17 cellular contexts compared by ENCODE assay signal in genomic region chr12:102950950-102951490, GRCh38. TPM values are rescaled to one million over a fixed set of nuclear protein-coding genes. Genes with fewer than 3 reads are reported as not detected.
A peak's percentile ranks its signal among the peaks of the same experiment; 100 is the strongest.
DNase-seq lines count a peak whose midpoint lies in the region; ATAC-seq and TF ChIP-seq lines count a peak whose summit lies in the region.
"Had no signal": no experiment of that assay in that cellular context is flagged by ENCODE, and none has a peak within 500 bp of the region (broad histone marks: within the 10 kb centered on the region; RNA-seq: fewer than 3 reads in every experiment).

No MANE protein-coding gene starts in this region.

- H3K36me3 ChIP-seq in iPS DF 6.9 (ENCODE audit: control insufficient read depth, insufficient read depth, low read length) (no peaks in the 10 kb centered on the region), Peyer's patch (no peaks in the 10 kb centered on the region)

- no peak for TF ChIP-seq POLR2A in Peyer's patch (IDR thresholded peaks at IDR 0.05)

- H3K9me3 ChIP-seq in iPS DF 6.9 (ENCODE audit: control insufficient read depth, insufficient read depth, low read length), result no peaks in the 10 kb centered on the region
- no peaks in the 10 kb centered on the region for H3K9me3 ChIP-seq in Peyer's patch

- H3K4me3 ChIP-seq in iPS DF 6.9 (ENCODE audit: low read length) (peak overlapping the region; percentile 5; the same call in 1 of the 2 replicates), Peyer's patch (no peak overlapping the region)

- H3K36me3 Mint-ChIP-seq in stimulated activated naive CD8-positive, alpha-beta T cell treated with anti-CD3 and anti-CD28 coated beads, Interleukin-15, Interleukin-2, amounts not matched to agents 100 ng/mL and 50 ng/mL, for 24 hours (ENCODE audit: low read depth), result no peaks in the 10 kb centered on the region

- H3K27me3 Mint-ChIP-seq in stimulated activated naive CD8-positive, alpha-beta T cell treated with anti-CD3 and anti-CD28 coated beads, Interleukin-15, Interleukin-2, amounts not matched to agents 100 ng/mL and 50 ng/mL, for 24 hours, result peaks cover 78% of the 10 kb centered on the region

- WGBS in iPS DF 6.9 (ENCODE audit: insufficient coverage, insufficient read length), result no CpG with 5 or more reads among the region's 21 CpGs

- H3K4me1 ChIP-seq in iPS DF 6.9 (ENCODE audit: control insufficient read depth, insufficient read depth, low read length) (peaks cover 7% of the 10 kb centered on the region; the same call in 1 of the 2 replicates), Peyer's patch (no peaks in the 10 kb centered on the region)

- H3K27me3 ChIP-seq in iPS DF 6.9 (ENCODE audit: control insufficient read depth, insufficient read depth, low read length) (peaks cover 63% of the 10 kb centered on the region), Peyer's patch (peaks cover 0 to 27% of the 10 kb centered on the region in 2 donors)

- DNase-seq in stimulated activated naive CD8-positive, alpha-beta T cell treated with anti-CD3 and anti-CD28 coated beads, Interleukin-15, Interleukin-2, amounts not matched to agents 100 U/mL and 50 U/mL, for 24 hours, result no peak
- DNase-seq in NCI-H748 treated with DMSO at 0.1 percent for 48 hours (lab: John Stamatoyannopoulos, UW), result peak; percentile 55
- DNase-seq in iPS DF 6.9 (ENCODE audit: low read depth, low spot score), result no peak
- DNase-seq in Peyer's patch, result no peak
- no peak for DNase-seq in NCI-H1930 (lab: John Stamatoyannopoulos, UW)
- no peak for DNase-seq in cerebellar cortex (ENCODE audit: low spot score)
- DNase-seq: activated CD4-positive, alpha-beta T cell treated with anti-CD3 and anti-CD28 coated beads, Interleukin-2, amount 10 ng/mL, durations not matched to agents 7 days and 5 days; activated gamma-delta T cell; erythroblast; hippocampal formation; stimulated activated CD8-positive, alpha-beta memory T cell treated with anti-CD3 and anti-CD28 coated beads, Interleukin-4, amount 100 ng/mL, for 48 hours; SW 1271 had no signal

- no peak overlapping the region for H3K27ac Mint-ChIP-seq in stimulated activated naive CD8-positive, alpha-beta T cell treated with anti-CD3 and anti-CD28 coated beads, Interleukin-15, Interleukin-2, amounts not matched to agents 100 ng/mL and 50 ng/mL, for 24 hours
- H3K27ac Mint-ChIP-seq: activated CD4-positive, alpha-beta T cell treated with anti-CD3 and anti-CD28 coated beads, Interleukin-2, amount 10 ng/mL, durations not matched to agents 7 days and 5 days had no signal

- H3K9me3 Mint-ChIP-seq in stimulated activated naive CD8-positive, alpha-beta T cell treated with anti-CD3 and anti-CD28 coated beads, Interleukin-15, Interleukin-2, amounts not matched to agents 100 ng/mL and 50 ng/mL, for 24 hours, result no peaks in the 10 kb centered on the region
- H3K9me3 Mint-ChIP-seq: activated CD4-positive, alpha-beta T cell treated with anti-CD3 and anti-CD28 coated beads, Interleukin-2, amount 10 ng/mL, durations not matched to agents 7 days and 5 days had no signal

- H3K27ac ChIP-seq in iPS DF 6.9 (ENCODE audit: low read length), result no peak overlapping the region
- H3K27ac ChIP-seq in Peyer's patch, result no peak overlapping the region

- no peak for TF ChIP-seq CTCF in Peyer's patch (IDR thresholded peaks at IDR 0.05)

- no peak for ATAC-seq in stimulated activated naive CD8-positive, alpha-beta T cell treated with anti-CD3 and anti-CD28 coated beads, Interleukin-15, Interleukin-2, amounts not matched to agents 100 U/mL and 50 U/mL, for 24 hours
- ATAC-seq in GM21737 (IDR thresholded peaks at IDR 0.05; ENCODE audit: unreplicated experiment), result no peak

- H3K4me1 Mint-ChIP-seq in stimulated activated naive CD8-positive, alpha-beta T cell treated with anti-CD3 and anti-CD28 coated beads, Interleukin-15, Interleukin-2, amounts not matched to agents 100 ng/mL and 50 ng/mL, for 24 hours (ENCODE audit: low read depth), result peaks cover 18% of the 10 kb centered on the region

- peak overlapping the region; percentile 40 for H3K4me3 Mint-ChIP-seq in stimulated activated naive CD8-positive, alpha-beta T cell treated with anti-CD3 and anti-CD28 coated beads, Interleukin-15, Interleukin-2, amounts not matched to agents 100 ng/mL and 50 ng/mL, for 24 hours
- H3K4me3 Mint-ChIP-seq: activated CD4-positive, alpha-beta T cell treated with anti-CD3 and anti-CD28 coated beads, Interleukin-2, amount 10 ng/mL, durations not matched to agents 7 days and 5 days had no signal

RNA-seq across cellular contexts. Expression of gene ASCL1, which starts 6.5 kb away (rescaled TPM):
- not detected for total RNA-seq in Peyer's patch
- total RNA-seq: activated CD4-positive, alpha-beta T cell treated with anti-CD3 and anti-CD28 coated beads, Interleukin-2, amount 10 ng/mL, durations not matched to agents 7 days and 5 days; cardiac septum; posterior vena cava had no signal

RNA-seq across cellular contexts. Expression of gene PAH, which starts 34.0 kb away (rescaled TPM):
- not detected for total RNA-seq in Peyer's patch
- total RNA-seq: activated CD4-positive, alpha-beta T cell treated with anti-CD3 and anti-CD28 coated beads, Interleukin-2, amount 10 ng/mL, durations not matched to agents 7 days and 5 days; cardiac septum; Daoy had no signal
